In genomic region chr19:38792250-38793111, GRCh38 we compare ENCODE assay signal across 9 cellular contexts. TPM values are rescaled to one million over a fixed set of nuclear protein-coding genes. Genes with fewer than 3 reads are reported as not detected.
DNase-seq lines count a peak whose midpoint lies in the region; ATAC-seq and TF ChIP-seq lines count a peak whose summit lies in the region.
"Had no signal": no experiment of that assay in that cellular context is flagged by ENCODE, and none has a peak within 500 bp of the region (broad histone marks: within the 10 kb centered on the region; RNA-seq: fewer than 3 reads in every experiment).

No MANE protein-coding gene starts in this region.

- ATAC-seq in Panc1 (no peak), GM21737 (IDR thresholded peaks at IDR 0.05; ENCODE audit: unreplicated experiment) (no peak), GM21367 (IDR thresholded peaks at IDR 0.05; ENCODE audit: unreplicated experiment) (no peak), HG02763 (IDR thresholded peaks at IDR 0.05; ENCODE audit: unreplicated experiment) (no peak)
- ATAC-seq in central memory CD8-positive, alpha-beta T cell (replicated peaks; ENCODE audit: extremely low read depth, poor library complexity, severe bottlenecking), result peak; percentile 7

- H3K36me3 ChIP-seq in Panc1 (ENCODE audit: control insufficient read depth, insufficient read depth, low read length), result no peaks in the 10 kb centered on the region
- H3K36me3 ChIP-seq in mesendoderm (ENCODE audit: control insufficient read depth, insufficient read depth, low read length), result no peaks in the 10 kb centered on the region
- H3K36me3 ChIP-seq in urinary bladder (ENCODE audit: insufficient read depth), result no peaks in the 10 kb centered on the region

- no peak for TF ChIP-seq CTCF in Panc1 (IDR thresholded peaks at IDR 0.05)

- H3K27me3 Mint-ChIP-seq in central memory CD8-positive, alpha-beta T cell, result no peaks in the 10 kb centered on the region

- no peak overlapping the region for H4K5ac ChIP-seq in mesendoderm (ENCODE audit: low read length)

- in situ Hi-C loops in Panc1 (cut with HindIII; ENCODE audit: low pct_unique_long_range_greater_than_20kb, low sequenced_read_pairs), result loop anchor here (25.0 kb wide), 1 partner anchor 995 kb away; the partner anchor contains the start of gene LEUTX

- no peaks in the 10 kb centered on the region for H3K4me1 Mint-ChIP-seq in central memory CD8-positive, alpha-beta T cell

- H3K27me3 ChIP-seq in Panc1 (ENCODE audit: control insufficient read depth, insufficient read depth, low read length) (no peaks in the 10 kb centered on the region), mesendoderm (ENCODE audit: insufficient read depth, low read length, poor library complexity) (no peaks in the 10 kb centered on the region)

- H2BK15ac ChIP-seq in mesendoderm (replicated peaks; ENCODE audit: low read depth), result no peak overlapping the region

- no peak overlapping the region for H2AK5ac ChIP-seq in mesendoderm (ENCODE audit: low read length)

- no peaks in the 10 kb centered on the region for H3K79me1 ChIP-seq in mesendoderm (ENCODE audit: low read length)

- POLR2A ChIA-PET in Panc1 (lab: Charles Lee), result interaction anchor here (0.6 to 0.8 kb wide), 2 partner anchors 30 to 45 kb away, joined by 3 read pairs; no protein-coding TSS in a partner anchor

- H3K23ac ChIP-seq in mesendoderm (ENCODE audit: low read length), result no peak overlapping the region

- no peak overlapping the region for H2BK5ac ChIP-seq in mesendoderm (ENCODE audit: low read length)

- H3K4me1 ChIP-seq in Panc1 (ENCODE audit: control insufficient read depth, insufficient read depth, low read length) (peaks cover 6% of the 10 kb centered on the region; the same call in 1 of the 2 replicates), mesendoderm (ENCODE audit: control insufficient read depth, low read depth, low read length) (no peaks in the 10 kb centered on the region), urinary bladder (ENCODE audit: insufficient read depth) (no peaks in the 10 kb centered on the region)

- no peak overlapping the region for H3K27ac Mint-ChIP-seq in central memory CD8-positive, alpha-beta T cell (ENCODE audit: low read depth)

- H3K9me3 ChIP-seq in Panc1 (ENCODE audit: control insufficient read depth, insufficient read depth, low read depth, low read length), result no peaks in the 10 kb centered on the region

- intact Hi-C loops in Panc1 (cut with micrococcal nuclease; ENCODE audit: unreplicated experiment), result no loop called here

- no peak overlapping the region for H3K56ac ChIP-seq in mesendoderm (ENCODE audit: low read length)

- peak overlapping the region; percentile 44 for H3K4me3 Mint-ChIP-seq in central memory CD8-positive, alpha-beta T cell

- WGBS in mesendoderm (ENCODE audit: extremely low coverage, insufficient coverage, low lambda C conversion rate), result no CpG with 5 or more reads among the region's 71 CpGs
- 15% methylated on average over 63 of the region's 71 CpGs for WGBS in urinary bladder

- no peak overlapping the region for H3K9ac ChIP-seq in mesendoderm (ENCODE audit: low read length)

- no peak overlapping the region for H4K8ac ChIP-seq in mesendoderm (ENCODE audit: low read depth, low read length)

- no peak overlapping the region for H3K4me2 ChIP-seq in mesendoderm (ENCODE audit: low read length)

- H3K9me3 Mint-ChIP-seq in central memory CD8-positive, alpha-beta T cell, result no peaks in the 10 kb centered on the region

- CTCF ChIA-PET in Panc1 (lab: Charles Lee), result no interaction called here

- no peak overlapping the region for H3K18ac ChIP-seq in mesendoderm (ENCODE audit: low read length)

- DNase-seq in 8988T, result peak; percentile 65
- no peak for DNase-seq in Panc1 (ENCODE audit: low read depth, low spot score)
- DNase-seq in central memory CD8-positive, alpha-beta T cell (ENCODE audit: low spot score in 2 of 2), result no peak
- DNase-seq in mesendoderm, result peak; percentile 21

- no peak overlapping the region for H3K4ac ChIP-seq in mesendoderm (ENCODE audit: low read depth, low read length)

- H3K36me3 Mint-ChIP-seq in central memory CD8-positive, alpha-beta T cell (ENCODE audit: insufficient read depth), result peaks cover 3% of the 10 kb centered on the region

- BruUV-seq in Panc1 (replicated peaks; lab: Mats Ljungman, UMichigan), result no TSS peak

- H3K79me2 ChIP-seq in mesendoderm (ENCODE audit: control insufficient read depth, insufficient read depth, low read length), result no peaks in the 10 kb centered on the region

- H3K4me3 ChIP-seq in Panc1 (ENCODE audit: low read depth in 2 of 2, low read length in 2 of 2) (no peak overlapping the region), mesendoderm (ENCODE audit: low read length) (no peak overlapping the region), urinary bladder (ENCODE audit: low read depth, low read length) (no peak overlapping the region)

- no peak overlapping the region for H2BK120ac ChIP-seq in mesendoderm (ENCODE audit: low read depth, low read length)

- peak overlapping the region; percentile 15; the same call in 1 of the 2 replicates for H3K27ac ChIP-seq in Panc1 (ENCODE audit: low read length)
- H3K27ac ChIP-seq in mesendoderm (ENCODE audit: low read depth, low read length), result no peak overlapping the region
- H3K27ac ChIP-seq in urinary bladder (ENCODE audit: low read depth), result peak overlapping the region; percentile 49

RNA-seq across cellular contexts. Expression of gene LGALS7B, which starts 3.5 kb away (rescaled TPM):
- total RNA-seq in Panc1 (2021; ENCODE audit: unreplicated experiment), result 3.6 TPM
- 8.1 TPM for polyA plus RNA-seq in Panc1 (2012; ENCODE audit: insufficient read length)
- polyA plus RNA-seq in mesendoderm (2013, experiment 1 of 2), result 0.87 TPM
- 0.38 TPM for polyA plus RNA-seq in mesendoderm (2013, experiment 2 of 2)
- total RNA-seq in urinary bladder, result 1.2 TPM
- polyA plus RNA-seq in urinary bladder, result not detected
- total RNA-seq: T-helper 2 cell treated with Interferon-gamma antibody and Interleukin-4, amounts not matched to agents 100 ng/mL and 5 ng/mL, for 36 hours had no signal

RNA-seq across cellular contexts. Expression of gene LGALS7, which starts 19.2 kb away (rescaled TPM):
- not detected for total RNA-seq in Panc1 (2021; ENCODE audit: unreplicated experiment)
- polyA plus RNA-seq in Panc1 (2012; ENCODE audit: insufficient read length), result not detected
- not detected for polyA plus RNA-seq in mesendoderm (2013, experiment 1 of 2)
- not detected for polyA plus RNA-seq in mesendoderm (2013, experiment 2 of 2)
- total RNA-seq in urinary bladder, result not detected
- 1.4 TPM for polyA plus RNA-seq in urinary bladder
- total RNA-seq: T-helper 2 cell treated with Interferon-gamma antibody and Interleukin-4, amounts not matched to agents 100 ng/mL and 5 ng/mL, for 36 hours had no signal

RNA-seq across cellular contexts. Expression of gene LGALS4, which starts 20.3 kb away (rescaled TPM):
- total RNA-seq in Panc1 (2021; ENCODE audit: unreplicated experiment) (3.9 TPM), urinary bladder (1.7 TPM)
- polyA plus RNA-seq in Panc1 (2012; ENCODE audit: insufficient read length), result 7.6 TPM
- polyA plus RNA-seq in mesendoderm (2013, experiment 1 of 2), result 0.13 TPM
- polyA plus RNA-seq in mesendoderm (2013, experiment 2 of 2), result 0.10 TPM
- polyA plus RNA-seq in urinary bladder, result 2.2 TPM

RNA-seq across cellular contexts. Expression of gene ECH1, which starts 39.1 kb away (rescaled TPM):
- total RNA-seq in Panc1 (2021; ENCODE audit: unreplicated experiment) (945 TPM), urinary bladder (27.2 TPM)
- 2,203 TPM for polyA plus RNA-seq in Panc1 (2012; ENCODE audit: insufficient read length)
- 147 TPM for polyA plus RNA-seq in mesendoderm (2013, experiment 1 of 2)
- 149 TPM for polyA plus RNA-seq in mesendoderm (2013, experiment 2 of 2)
- polyA plus RNA-seq in urinary bladder, result 267 TPM

RNA-seq across cellular contexts. Expression of gene CAPN12, which starts 48.2 kb away (rescaled TPM):
- total RNA-seq in Panc1 (2021; ENCODE audit: unreplicated experiment) (58.5 TPM), urinary bladder (1.4 TPM)
- 81.4 TPM for polyA plus RNA-seq in Panc1 (2012; ENCODE audit: insufficient read length)
- 6.6 TPM for polyA plus RNA-seq in mesendoderm (2013, experiment 1 of 2)
- 6.5 TPM for polyA plus RNA-seq in mesendoderm (2013, experiment 2 of 2)
- polyA plus RNA-seq in urinary bladder, result 3.2 TPM

Comparison
In these comparisons a context has a peak if more than half of its experiments do, and no peak if none do; other contexts are left out.
1. DNase-seq: peak in 8988T (single experiment) and mesendoderm (single experiment); none in Panc1 (single experiment) and central memory CD8-positive, alpha-beta T cell (0 of 2).